Comparison of ENCODE assay signal across 9 cellular contexts in the genomic region with DNA sequence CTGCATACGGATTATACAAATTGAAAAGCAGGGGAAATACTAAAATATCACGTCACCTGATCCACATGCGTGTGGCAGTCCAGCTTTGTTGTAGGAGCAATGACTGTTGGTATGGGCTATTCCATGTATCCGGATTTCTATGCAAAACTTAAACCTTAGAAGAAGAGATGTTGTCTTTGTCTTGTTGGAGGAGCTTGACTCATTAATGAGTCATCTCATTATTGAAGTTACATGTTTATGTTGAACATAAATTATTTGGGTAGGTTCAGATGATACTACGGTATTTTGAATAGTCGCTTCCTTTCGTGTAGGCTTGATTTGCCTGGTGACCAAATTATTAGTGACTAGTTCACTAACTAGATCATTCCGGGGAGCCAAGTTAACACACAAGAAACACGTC. TPM values are rescaled to one million over a fixed set of nuclear protein-coding genes. Genes with fewer than 3 reads are reported as not detected.
DNase-seq lines count a peak whose midpoint lies in the region; ATAC-seq and TF ChIP-seq lines count a peak whose summit lies in the region.
"Had no signal": no experiment of that assay in that cellular context is flagged by ENCODE, and none has a peak within 500 bp of the region (broad histone marks: within the 10 kb centered on the region; RNA-seq: fewer than 3 reads in every experiment).

No MANE protein-coding gene starts in this region.

- H3K4me3 Mint-ChIP-seq in T-helper 2 cell treated with Interferon-gamma antibody and Interleukin-4, amounts not matched to agents 5 μg/mL and 100 μg/mL, for 36 hours = peak overlapping the region; percentile 94

- H2AFZ ChIP-seq in OCI-LY3 (ENCODE audit: low read depth, low read length) (peak overlapping the region; percentile 87), parathyroid adenoma (peak overlapping the region; percentile 84)

- H3K4me1 ChIP-seq in OCI-LY3 (ENCODE audit: low read length) = peaks cover 17% of the 10 kb centered on the region
- H3K4me1 ChIP-seq in colonic mucosa = no peaks in the 10 kb centered on the region
- no peaks in the 10 kb centered on the region for H3K4me1 ChIP-seq in parathyroid adenoma

- H3K9me3 Mint-ChIP-seq in T-helper 2 cell treated with Interferon-gamma antibody and Interleukin-4, amounts not matched to agents 5 μg/mL and 100 μg/mL, for 36 hours = no peaks in the 10 kb centered on the region

- peak overlapping the region; percentile 67 for H3K4me2 ChIP-seq in OCI-LY3 (ENCODE audit: low read length)
- no peak overlapping the region for H3K4me2 ChIP-seq in parathyroid adenoma (ENCODE audit: low read length)

- no peak for DNase-seq in T-helper 2 cell treated with Interferon-gamma antibody and Interleukin-4, amounts not matched to agents 5 μg/mL and 100 μg/mL, for 36 hours (ENCODE audit: low spot score)
- DNase-seq in T-helper 2 cell (no peak), colonic mucosa (no peak), NOMO-1 treated with DMSO at 0.1 percent for 48 hours (lab: John Stamatoyannopoulos, UW; ENCODE audit: unreplicated experiment) (no peak), AG08395 (ENCODE audit: low spot score) (no peak)

- H4K20me1 ChIP-seq in OCI-LY3 (ENCODE audit: insufficient read depth, low read length) = no peaks in the 10 kb centered on the region

- peaks cover 8% of the 10 kb centered on the region for H3K27me3 Mint-ChIP-seq in T-helper 2 cell treated with Interferon-gamma antibody and Interleukin-4, amounts not matched to agents 5 μg/mL and 100 μg/mL, for 36 hours (ENCODE audit: low read depth)

- H3K36me3 Mint-ChIP-seq in T-helper 2 cell treated with Interferon-gamma antibody and Interleukin-4, amounts not matched to agents 5 μg/mL and 100 μg/mL, for 36 hours (ENCODE audit: low read depth) = peaks cover 19% of the 10 kb centered on the region

- H3K79me2 ChIP-seq in OCI-LY3 (ENCODE audit: low read length) = peaks cover 32% of the 10 kb centered on the region
- no peaks in the 10 kb centered on the region for H3K79me2 ChIP-seq in parathyroid adenoma

- no peak for ATAC-seq in GM18511 (IDR thresholded peaks at IDR 0.05; ENCODE audit: unreplicated experiment)

- H3K4me1 Mint-ChIP-seq in T-helper 2 cell treated with Interferon-gamma antibody and Interleukin-4, amounts not matched to agents 5 μg/mL and 100 μg/mL, for 36 hours (ENCODE audit: low read depth) = peaks cover 19% of the 10 kb centered on the region

- H3K4me3 ChIP-seq in OCI-LY3 (ENCODE audit: low read length) = peak overlapping the region; percentile 93
- H3K4me3 ChIP-seq in colonic mucosa = peak overlapping the region; percentile 98
- no peak overlapping the region for H3K4me3 ChIP-seq in parathyroid adenoma (ENCODE audit: low read depth, low read length)

- H3K9ac ChIP-seq in OCI-LY3 (ENCODE audit: low read length) (no peak overlapping the region), colonic mucosa (ENCODE audit: low read depth in 2 of 2, low read length in 2 of 2) (no peak overlapping the region), parathyroid adenoma (no peak overlapping the region)

- intact Hi-C loops in colonic mucosa (cut with DNase I) = loop anchor here (5.0 kb wide), 1 partner anchor 114 kb away; no protein-coding TSS in a partner anchor

- H3K27me3 ChIP-seq in OCI-LY3 (ENCODE audit: low read depth, low read length) = 0 out of 2 replicates have a peak, but pooled peaks cover 4% of the 10 kb centered on the region
- no peaks in the 10 kb centered on the region for H3K27me3 ChIP-seq in colonic mucosa
- no peaks in the 10 kb centered on the region for H3K27me3 ChIP-seq in parathyroid adenoma (ENCODE audit: control insufficient read depth, insufficient read depth, low read length)

- H3K27ac Mint-ChIP-seq in T-helper 2 cell treated with Interferon-gamma antibody and Interleukin-4, amounts not matched to agents 5 μg/mL and 100 μg/mL, for 36 hours = no peak overlapping the region

- TF ChIP-seq CTCF in OCI-LY3 (IDR thresholded peaks at IDR 0.05; ENCODE audit: low read depth, low read length) = no peak
- no peak for TF ChIP-seq CTCF in colonic mucosa (IDR thresholded peaks at IDR 0.05)
- TF ChIP-seq CTCF in parathyroid adenoma (IDR thresholded peaks at IDR 0.05) = no peak

- no peak overlapping the region for H3K27ac ChIP-seq in OCI-LY3 (ENCODE audit: low read length)
- no peak overlapping the region for H3K27ac ChIP-seq in colonic mucosa
- no peak overlapping the region for H3K27ac ChIP-seq in parathyroid adenoma

- H3K36me3 ChIP-seq in OCI-LY3 (replicated peaks; ENCODE audit: low read depth, low read length) (peaks cover 16% of the 10 kb centered on the region), colonic mucosa (no peaks in the 10 kb centered on the region), parathyroid adenoma (ENCODE audit: control insufficient read depth, insufficient read depth, low read length) (no peaks in the 10 kb centered on the region)

- H3K9me3 ChIP-seq in OCI-LY3 (ENCODE audit: insufficient read depth, low read length) (no peaks in the 10 kb centered on the region), colonic mucosa (no peaks in the 10 kb centered on the region), parathyroid adenoma (ENCODE audit: control insufficient read depth, low read length) (no peaks in the 10 kb centered on the region)

RNA-seq across cellular contexts. Expression of a gene that starts 0.8 kb away (rescaled TPM):
- 10 to 100 TPM; 11.5 to 22.2 TPM for total RNA-seq in colonic mucosa

RNA-seq across cellular contexts. Expression of a gene that starts 25.7 kb away (rescaled TPM):
- total RNA-seq in colonic mucosa = not detected
- total RNA-seq: left ventricle myocardium superior had no signal
